In the genomic region with DNA sequence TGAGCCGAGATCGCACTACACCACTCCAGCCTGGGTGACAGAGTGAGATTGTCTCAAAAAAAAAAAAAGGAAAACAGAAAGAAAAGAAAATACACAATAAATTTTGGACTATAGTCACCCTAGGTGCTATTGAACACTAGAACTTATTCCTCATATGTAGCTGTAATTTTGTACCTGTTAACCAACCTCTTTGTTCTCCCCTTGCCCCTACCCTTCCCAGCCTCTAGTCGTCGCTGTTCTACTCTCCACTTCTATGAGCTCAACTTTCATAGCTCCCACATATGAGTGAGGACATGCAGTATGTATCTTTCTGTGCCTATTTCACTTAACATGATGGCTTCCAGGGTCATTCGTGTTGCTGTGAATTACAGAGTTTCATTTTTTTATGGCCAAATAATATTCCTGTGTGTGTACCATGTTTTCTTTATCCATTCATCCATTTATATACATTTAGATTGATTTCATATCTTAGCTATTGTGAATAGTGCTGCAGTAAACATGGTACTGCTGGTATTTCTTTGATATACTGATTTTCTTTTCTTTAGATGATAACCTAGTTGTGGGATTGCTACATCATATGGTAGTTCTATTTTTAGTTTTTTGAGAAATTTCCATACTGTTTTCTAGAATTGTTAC, we compare ENCODE assay signal across 8 cellular contexts. TPM values are rescaled to one million over a fixed set of nuclear protein-coding genes. Genes with fewer than 3 reads are reported as not detected.
DNase-seq lines count a peak whose midpoint lies in the region; ATAC-seq and TF ChIP-seq lines count a peak whose summit lies in the region.

No MANE protein-coding gene starts in this region.

- H3K4me1 ChIP-seq in HEK293 (ENCODE audit: control insufficient read depth, insufficient read depth, low read length), result no peaks in the 10 kb centered on the region
- H3K4me1 ChIP-seq in PC-9 (replicated peaks; ENCODE audit: insufficient read depth), result no peaks in the 10 kb centered on the region
- no peaks in the 10 kb centered on the region for H3K4me1 ChIP-seq in lower lobe of right lung
- H3K4me1 ChIP-seq in transverse colon, result peaks cover 0 to 3% (median 0%) of the 10 kb centered on the region in 4 donors

- H3K9me3 ChIP-seq in HEK293 (ENCODE audit: control insufficient read depth, insufficient read depth, low read depth, low read length), result no peaks in the 10 kb centered on the region
- H3K9me3 ChIP-seq in PC-9 (ENCODE audit: insufficient read depth, low read depth), result no peaks in the 10 kb centered on the region
- H3K9me3 ChIP-seq in lower lobe of right lung, result no peaks in the 10 kb centered on the region
- no peaks in the 10 kb centered on the region for H3K9me3 ChIP-seq in transverse colon

- peak; percentile 55; the same call in 1 of the 2 replicates for TF ChIP-seq CTCF in HEK293 (tag by site-specific recombination; IDR thresholded peaks at IDR 0.05)
- TF ChIP-seq CTCF in PC-9 (conservative IDR thresholded peaks at IDR 0.05), result peak; percentile 91
- peak; percentile 97 for TF ChIP-seq CTCF in cardiac fibroblast (IDR thresholded peaks at IDR 0.05; ENCODE audit: low read depth, low read length)
- TF ChIP-seq CTCF in lower lobe of right lung (IDR thresholded peaks at IDR 0.05), result peak; percentile 78
- TF ChIP-seq CTCF in transverse colon (IDR thresholded peaks at IDR 0.05), result peak; percentile 65 to 85 (median 78)

- POLR2A ChIA-PET in HEK293 (lab: Yijun Ruan, JAX) (interaction anchor here (0.7 kb wide), 1 partner anchor 28 kb away, joined by 3 read pairs; a partner anchor contains a TSS), PC-9 (lab: Charles Lee; ENCODE audit: unreplicated experiment) (interaction anchor here (0.7 to 1.0 kb wide), 5 partner anchors 12 to 304 kb away, joined by 3 to 7 read pairs (median 4); no protein-coding TSS in a partner anchor)

- no peaks in the 10 kb centered on the region for H3K79me2 ChIP-seq in PC-9 (ENCODE audit: low read depth)

- CTCF ChIA-PET in HEK293 (lab: Yijun Ruan, JAX), result interaction anchor here (0.6 to 2.2 kb wide), 43 partner anchors 8 to 1012 kb away, joined by 3 to 38 read pairs (median 4); a partner anchor contains a TSS
- CTCF ChIA-PET in PC-9 (lab: Charles Lee), result interaction anchor here (0.5 to 2.2 kb wide), 30 partner anchors 9 to 799 kb away, joined by 3 to 47 read pairs (median 4); a partner anchor contains a TSS

- TF ChIP-seq EP300 in transverse colon (IDR thresholded peaks at IDR 0.05; ENCODE audit: low read depth), result no peak

- H3K27me3 ChIP-seq in PC-9 (ENCODE audit: insufficient read depth, low read depth), result no peaks in the 10 kb centered on the region
- no peaks in the 10 kb centered on the region for H3K27me3 ChIP-seq in lower lobe of right lung (ENCODE audit: low read depth)
- H3K27me3 ChIP-seq in transverse colon, result no peaks in the 10 kb centered on the region

- H3F3A ChIP-seq in PC-9 (ENCODE audit: insufficient read depth, low read depth), result peaks cover 3% of the 10 kb centered on the region; the same call in 1 of the 2 replicates

- no peak overlapping the region for H2AFZ ChIP-seq in PC-9

- intact Hi-C loops in PC-9 (cut with micrococcal nuclease; ENCODE audit: unreplicated experiment) (loop anchor here (1.0 kb wide), 1 partner anchor 303 kb away; no protein-coding TSS in a partner anchor), lower lobe of right lung (cut with DNase I) (no loop called here), transverse colon (cut with DNase I; ENCODE audit: low total_unique reads) (no loop called here)

- 51 to 61% methylated on average over 5 of the region's 5 CpGs for WGBS in transverse colon (ENCODE audit: low coverage in 1 of 2), 2 donors

- H3K36me3 ChIP-seq in HEK293 (ENCODE audit: control insufficient read depth in 2 of 2, insufficient read depth in 1 of 2, low read length in 2 of 2), result peaks cover 8 to 38% of the 10 kb centered on the region in 2 experiments; a peak in 2 of 3 replicates
- H3K36me3 ChIP-seq in PC-9 (ENCODE audit: low read depth), result no peaks in the 10 kb centered on the region
- peaks cover 93% of the 10 kb centered on the region for H3K36me3 ChIP-seq in lower lobe of right lung
- peaks cover 0 to 49% (median 16%) of the 10 kb centered on the region in 4 donors for H3K36me3 ChIP-seq in transverse colon

- in situ Hi-C loops in Caki2 (cut with HindIII; ENCODE audit: low pct_unique_long_range_greater_than_20kb, low sequenced_read_pairs) (no loop called here), transverse colon (cut with MboI; ENCODE audit: low pct_ligation_motif_present in 1 of 4, low pct_unique_long_range_greater_than_20kb in 1 of 4, low sequenced_read_pairs in 3 of 4) (loop anchor here in 1 of 4 donors (25.0 kb wide), 1 partner anchor 104 kb away; no protein-coding TSS in a partner anchor)

- no peak for TF ChIP-seq POLR2A in transverse colon (IDR thresholded peaks at IDR 0.05)

- H3K9me2 ChIP-seq in PC-9 (ENCODE audit: insufficient read depth), result no peaks in the 10 kb centered on the region

- H3K27ac ChIP-seq in HEK293 (ENCODE audit: extremely low read depth, low read depth, low read length) (no peak overlapping the region), PC-9 (no peak overlapping the region), lower lobe of right lung (no peak overlapping the region), transverse colon (no peak overlapping the region)

- DNase-seq in Caki2 (ENCODE audit: low read depth) (peak; percentile 40), PC-9 (peak in 1 of 2 experiments; percentile 46), cardiac fibroblast (ENCODE audit: low read depth in 2 of 2) (peak; percentile 69 to 76), lower lobe of right lung (no peak), transverse colon (peak; percentile 19), UCSD-AML1 (lab: John Stamatoyannopoulos, UW; ENCODE audit: unreplicated experiment) (no peak)

- H3K4me2 ChIP-seq in PC-9, result no peak overlapping the region

- no TSS peak for BruUV-seq in PC-9 (replicated peaks; lab: Mats Ljungman, UMichigan)

- H3K4me3 ChIP-seq in HEK293 (ENCODE audit: low read depth, low read length), result no peak overlapping the region
- H3K4me3 ChIP-seq in PC-9, result no peak overlapping the region
- no peak overlapping the region for H3K4me3 ChIP-seq in cardiac fibroblast (replicated peaks in 1 of 2; ENCODE audit: low read depth in 2 of 2, low read length in 2 of 2)
- H3K4me3 ChIP-seq in lower lobe of right lung, result no peak overlapping the region
- H3K4me3 ChIP-seq in transverse colon, result no peak overlapping the region

- ATAC-seq in lower lobe of right lung, result peak; percentile 83 to 86
- ATAC-seq in GM21390 (IDR thresholded peaks at IDR 0.05; ENCODE audit: unreplicated experiment), result no peak

- no peaks in the 10 kb centered on the region for H4K20me1 ChIP-seq in PC-9 (ENCODE audit: insufficient read depth)

TF ChIP-seq in HEK293, 187 proteins besides CTCF, POLR2A, EP300 and RAD21 (continues in another document):
- TF ChIP-seq, protein P1, sequence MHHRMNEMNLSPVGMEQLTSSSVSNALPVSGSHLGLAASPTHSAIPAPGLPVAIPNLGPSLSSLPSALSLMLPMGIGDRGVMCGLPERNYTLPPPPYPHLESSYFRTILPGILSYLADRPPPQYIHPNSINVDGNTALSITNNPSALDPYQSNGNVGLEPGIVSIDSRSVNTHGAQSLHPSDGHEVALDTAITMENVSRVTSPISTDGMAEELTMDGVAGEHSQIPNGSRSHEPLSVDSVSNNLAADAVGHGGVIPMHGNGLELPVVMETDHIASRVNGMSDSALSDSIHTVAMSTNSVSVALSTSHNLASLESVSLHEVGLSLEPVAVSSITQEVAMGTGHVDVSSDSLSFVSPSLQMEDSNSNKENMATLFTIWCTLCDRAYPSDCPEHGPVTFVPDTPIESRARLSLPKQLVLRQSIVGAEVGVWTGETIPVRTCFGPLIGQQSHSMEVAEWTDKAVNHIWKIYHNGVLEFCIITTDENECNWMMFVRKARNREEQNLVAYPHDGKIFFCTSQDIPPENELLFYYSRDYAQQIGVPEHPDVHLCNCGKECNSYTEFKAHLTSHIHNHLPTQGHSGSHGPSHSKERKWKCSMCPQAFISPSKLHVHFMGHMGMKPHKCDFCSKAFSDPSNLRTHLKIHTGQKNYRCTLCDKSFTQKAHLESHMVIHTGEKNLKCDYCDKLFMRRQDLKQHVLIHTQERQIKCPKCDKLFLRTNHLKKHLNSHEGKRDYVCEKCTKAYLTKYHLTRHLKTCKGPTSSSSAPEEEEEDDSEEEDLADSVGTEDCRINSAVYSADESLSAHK (tag by site-specific recombination; IDR thresholded peaks at IDR 0.05), result no peak
- TF ChIP-seq SETDB1 (IDR thresholded peaks at IDR 0.05; ENCODE audit: insufficient read length, low read length), result no peak
- TF ChIP-seq, protein P2, sequence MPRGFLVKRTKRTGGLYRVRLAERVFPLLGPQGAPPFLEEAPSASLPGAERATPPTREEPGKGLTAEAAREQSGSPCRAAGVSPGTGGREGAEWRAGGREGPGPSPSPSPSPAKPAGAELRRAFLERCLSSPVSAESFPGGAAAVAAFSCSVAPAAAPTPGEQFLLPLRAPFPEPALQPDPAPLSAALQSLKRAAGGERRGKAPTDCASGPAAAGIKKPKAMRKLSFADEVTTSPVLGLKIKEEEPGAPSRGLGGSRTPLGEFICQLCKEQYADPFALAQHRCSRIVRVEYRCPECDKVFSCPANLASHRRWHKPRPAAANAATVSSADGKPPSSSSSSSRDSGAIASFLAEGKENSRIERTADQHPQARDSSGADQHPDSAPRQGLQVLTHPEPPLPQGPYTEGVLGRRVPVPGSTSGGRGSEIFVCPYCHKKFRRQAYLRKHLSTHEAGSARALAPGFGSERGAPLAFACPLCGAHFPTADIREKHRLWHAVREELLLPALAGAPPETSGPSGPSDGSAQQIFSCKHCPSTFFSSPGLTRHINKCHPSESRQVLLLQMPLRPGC (tag by site-specific recombination; IDR thresholded peaks at IDR 0.05), result no peak

RNA-seq across cellular contexts. Expression of a gene that starts 28.3 kb away (rescaled TPM):
- total RNA-seq in Caki2 (2014; rRNA removed; shearing (Covaris generic); ENCODE audit: low replicate concordance), result 16.3 and 20.7 TPM in 2 replicates
- total RNA-seq in PC-9 (2021) (11.7 and 12.1 TPM in 2 replicates), lower lobe of right lung (45.9 TPM), transverse colon (10 to 100 TPM; 40.0 to 89.8 (median 51.5) TPM)

Comparison
In these comparisons a context has a peak if more than half of its experiments do, and no peak if none do; other contexts are left out.
1. DNase-seq: peak in Caki2 (single experiment), cardiac fibroblast (2 of 2) and transverse colon (single experiment); none in lower lobe of right lung (single experiment) and UCSD-AML1 (single experiment).
2. Peak in every context shown above with its lines, with median percentiles within 50 percentile points of each other: CTCF ChIP-seq.